In genomic region chr1:45410850-45411509, GRCh38 we compare ENCODE assay signal across 16 cellular contexts.
DNase-seq lines count a peak whose midpoint lies in the region; ATAC-seq, FAIRE-seq and TF ChIP-seq lines count a peak whose summit lies in the region.
"Had no signal": no experiment of that assay in that cellular context is flagged by ENCODE, and none has a peak within 500 bp of the region (broad histone marks: within the 10 kb centered on the region; RNA-seq: fewer than 3 reads in every experiment).

No MANE protein-coding gene starts in this region.

- H3K9ac ChIP-seq in Loucy (ENCODE audit: low read depth, low read length, poor library complexity, severe bottlenecking): no peak overlapping the region

- CTCF ChIA-PET in Calu3 (lab: Charles Lee): interaction anchor here (0.6 to 1.6 kb wide), 5 partner anchors 10 to 379 kb away, joined by 3 read pairs; no protein-coding TSS in a partner anchor

- TF ChIP-seq CTCF in Calu3 (IDR thresholded peaks at IDR 0.05; ENCODE audit: unreplicated experiment): no peak
- TF ChIP-seq CTCF in Loucy (conservative IDR thresholded peaks at IDR 0.05; ENCODE audit: low read length): no peak
- no peak for TF ChIP-seq CTCF in cardiac fibroblast (IDR thresholded peaks at IDR 0.05; ENCODE audit: low read depth, low read length)
- TF ChIP-seq CTCF in psoas muscle (IDR thresholded peaks at IDR 0.05): no peak

- no peak overlapping the region for H3K27ac ChIP-seq in psoas muscle

- no peaks in the 10 kb centered on the region for H3K9me3 Mint-ChIP-seq in Calu3 (ENCODE audit: low read depth, unreplicated experiment)
- H3K9me3 Mint-ChIP-seq in naive B cell: peaks cover 0 to 4% (median 0%) of the 10 kb centered on the region in 7 donors
- H3K9me3 Mint-ChIP-seq: activated T-cell treated with anti-CD3 and anti-CD28 coated beads, Interleukin-2, amount 50 U/mL, for 4 hours had no signal

- H4K20me1 ChIP-seq in Loucy (ENCODE audit: insufficient read depth, low read length, poor library complexity, severe bottlenecking): no peaks in the 10 kb centered on the region

- H3K4me1 Mint-ChIP-seq in Calu3 (ENCODE audit: low read depth, unreplicated experiment): no peaks in the 10 kb centered on the region
- H3K4me1 Mint-ChIP-seq in naive B cell: peaks cover 56 to 72% (median 56%) of the 10 kb centered on the region in 3 donors

- H3K27me3 Mint-ChIP-seq in Calu3 (ENCODE audit: unreplicated experiment) (no peaks in the 10 kb centered on the region), naive B cell (no peaks in the 10 kb centered on the region)

- WGBS in psoas muscle, 3 donors: 94 to 96% (median 95%) methylated on average over 6 of the region's 6 CpGs

- no peak overlapping the region for H2AFZ ChIP-seq in Loucy (ENCODE audit: low read length)

- H3K4me1 ChIP-seq in Loucy (ENCODE audit: insufficient read depth, low read length, poor library complexity, severe bottlenecking) (peaks cover 18% of the 10 kb centered on the region), psoas muscle (no peaks in the 10 kb centered on the region)

- H3K4me3 ChIP-seq in Loucy (ENCODE audit: low read length, poor library complexity, severe bottlenecking) (no peak overlapping the region), cardiac fibroblast (replicated peaks in 1 of 2; ENCODE audit: low read depth in 2 of 2, low read length in 2 of 2) (no peak overlapping the region), psoas muscle (no peak overlapping the region)

- no peaks in the 10 kb centered on the region for H3K9me2 ChIP-seq in Loucy (replicated peaks; ENCODE audit: low read depth, low read length)

- intact Hi-C loops in Calu3 (cut with micrococcal nuclease; ENCODE audit: unreplicated experiment) (no loop called here), psoas muscle (cut with DNase I) (no loop called here)

- H3F3A ChIP-seq in Loucy (ENCODE audit: low read depth): no peaks in the 10 kb centered on the region

- H3K27me3 ChIP-seq in Loucy (ENCODE audit: insufficient read depth, low read length, poor library complexity, severe bottlenecking) (no peaks in the 10 kb centered on the region), psoas muscle (ENCODE audit: insufficient read depth in 3 of 3, low read length in 2 of 3) (no peaks in the 10 kb centered on the region)

- no peaks in the 10 kb centered on the region for H3K36me3 ChIP-seq in Loucy (ENCODE audit: insufficient read depth, low read length)
- no peaks in the 10 kb centered on the region for H3K36me3 ChIP-seq in psoas muscle (ENCODE audit: insufficient read depth in 1 of 2, low read depth in 1 of 2)

- H3K4me3 Mint-ChIP-seq in Calu3 (ENCODE audit: low read depth, unreplicated experiment) (no peak overlapping the region), naive B cell (peak overlapping the region in 5 of 8 donors; percentile 57 to 89 (median 76))
- H3K4me3 Mint-ChIP-seq: activated T-cell treated with anti-CD3 and anti-CD28 coated beads, Interleukin-2, amount 50 U/mL, for 4 hours had no signal

- H3K27ac Mint-ChIP-seq in Calu3 (ENCODE audit: unreplicated experiment): no peak overlapping the region
- peak overlapping the region; percentile 39 to 91 (median 84) for H3K27ac Mint-ChIP-seq in naive B cell

- no peaks in the 10 kb centered on the region for H3K79me2 ChIP-seq in Loucy (ENCODE audit: insufficient read depth, low read length)

- FAIRE-seq in urothelium cell line (lab: Jason Lieb, UNC): no peak
- FAIRE-seq: endothelial cell of umbilical vein, HTR-8/SVneo had no signal

- ATAC-seq in naive B cell (ENCODE audit: low read depth in 2 of 2) (no peak), psoas muscle (no peak), GM19467 (IDR thresholded peaks at IDR 0.05; ENCODE audit: unreplicated experiment) (no peak)
- ATAC-seq: activated T-cell treated with anti-CD3 and anti-CD28 coated beads, Interleukin-2, amount 50 U/mL, for 4 hours; left lobe of liver had no signal

- no peaks in the 10 kb centered on the region for H3K36me3 Mint-ChIP-seq in Calu3 (ENCODE audit: insufficient read depth, unreplicated experiment)
- H3K36me3 Mint-ChIP-seq in naive B cell: peaks cover 7 to 15% of the 10 kb centered on the region in 2 donors

- H3K9me3 ChIP-seq in Loucy (ENCODE audit: insufficient read depth, low read depth, low read length) (no peaks in the 10 kb centered on the region), psoas muscle (no peaks in the 10 kb centered on the region)

- peak; percentile 9 for DNase-seq in Calu3
- peak; percentile 1 to 9 for DNase-seq in cardiac fibroblast (ENCODE audit: low read depth in 2 of 2)
- DNase-seq in naive B cell: no peak
- DNase-seq in SHP77 (lab: John Stamatoyannopoulos, UW): no peak
- no peak for DNase-seq in psoas muscle
- no peak for DNase-seq in urothelium cell line (ENCODE audit: low spot score)
- DNase-seq: activated CD4-positive, alpha-beta T cell treated with anti-CD3 and anti-CD28 coated beads for 48 hours; activated T-cell treated with anti-CD3 and anti-CD28 coated beads, Interleukin-2, amount 50 U/mL, for 4 hours; hippocampal formation; NCI-H1092; T-helper 2 cell had no signal

- no TSS peak for BruUV-seq in Calu3 (replicated peaks; lab: Mats Ljungman, UMichigan)

- peak overlapping the region; percentile 16 for H3K4me2 ChIP-seq in Loucy (ENCODE audit: low read depth, low read length, poor library complexity, severe bottlenecking)

Comparison
In these comparisons a context has a peak if more than half of its experiments do, and no peak if none do; other contexts are left out.
1. DNase-seq: peak in Calu3 (single experiment) and cardiac fibroblast (2 of 2); none in naive B cell (single experiment), SHP77 (0 of 2), psoas muscle (0 of 2) and urothelium cell line (single experiment).